ENCODE assay signal across 8 cellular contexts in the genomic region with DNA sequence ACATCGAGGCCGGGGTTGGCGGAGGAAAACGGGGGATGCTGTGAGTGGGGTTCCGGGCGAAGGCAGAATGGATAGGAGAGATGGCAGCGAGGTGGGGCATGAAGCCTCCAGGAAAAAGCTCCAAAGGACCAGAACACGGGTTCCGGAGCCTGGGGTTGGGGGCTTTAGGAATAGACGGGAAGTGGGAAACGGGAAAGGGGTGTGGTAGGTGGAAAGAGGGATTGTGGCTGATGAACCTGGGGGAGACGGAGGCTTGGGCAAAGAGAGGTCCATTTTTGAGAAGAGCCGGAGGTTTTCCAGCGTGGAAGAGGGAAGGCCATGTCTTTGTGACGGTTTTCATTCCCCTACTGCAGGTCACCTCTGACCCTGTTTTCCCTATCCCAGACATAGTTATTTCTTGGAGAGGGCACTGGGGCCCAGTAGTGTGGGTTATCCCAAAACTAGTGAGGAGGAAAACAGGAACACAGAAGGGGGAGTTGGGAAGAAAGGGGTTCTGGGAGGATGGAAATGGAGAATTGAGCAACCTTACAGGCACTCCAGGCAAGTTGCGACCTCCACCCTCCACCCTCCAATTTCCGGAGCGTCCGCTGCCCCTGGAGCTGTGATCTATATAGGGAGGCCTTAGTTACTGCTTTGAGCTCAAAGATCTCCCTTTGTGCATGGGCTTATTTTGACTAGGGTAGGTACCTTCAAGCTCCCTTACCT. TPM values are rescaled to one million over a fixed set of nuclear protein-coding genes. Genes with fewer than 3 reads are reported as not detected.
A peak's percentile ranks its signal among the peaks of the same experiment; 100 is the strongest.
DNase-seq lines count a peak whose midpoint lies in the region; ATAC-seq and TF ChIP-seq lines count a peak whose summit lies in the region.

No MANE protein-coding gene starts in this region.

- peak overlapping the region; percentile 90 for H3K27ac Mint-ChIP-seq in activated CD4-positive, alpha-beta T cell treated with anti-CD3 and anti-CD28 coated beads, Interleukin-2, amount 10 ng/mL, durations not matched to agents 24 days and 14 days

- H3K27me3 ChIP-seq in adrenal gland (no peaks in the 10 kb centered on the region), thymus (ENCODE audit: control insufficient read depth, insufficient read depth) (no peaks in the 10 kb centered on the region)

- no peak for ATAC-seq in HG02973 (IDR thresholded peaks at IDR 0.05; ENCODE audit: unreplicated experiment)

- peak overlapping the region; percentile 40 to 91 (median 76) for H3K4me3 ChIP-seq in adrenal gland
- peak overlapping the region; percentile 87 for H3K4me3 ChIP-seq in thymus (ENCODE audit: low read length)

- DNase-seq in activated CD4-positive, alpha-beta T cell treated with anti-CD3 and anti-CD28 coated beads, Interleukin-2, amount 10 ng/mL, durations not matched to agents 24 days and 14 days: no peak
- DNase-seq in activated CD4-positive, alpha-beta T cell treated with anti-CD3 and anti-CD28 coated beads for 48 hours: no peak
- no peak for DNase-seq in adrenal gland
- peak; percentile 48 for DNase-seq in left kidney (ENCODE audit: low read depth, low spot score)
- DNase-seq in NOMO-1 treated with DMSO at 0.1 percent for 48 hours (lab: John Stamatoyannopoulos, UW; ENCODE audit: unreplicated experiment): no peak
- DNase-seq in activated CD4-positive, alpha-beta T cell treated with anti-CD3 and anti-CD28 coated beads, Interleukin-2, amount 50 U/mL, for 48 hours: no peak

- no peaks in the 10 kb centered on the region for H3K27me3 Mint-ChIP-seq in activated CD4-positive, alpha-beta T cell treated with anti-CD3 and anti-CD28 coated beads, Interleukin-2, amount 10 ng/mL, durations not matched to agents 24 days and 14 days

- intact Hi-C loops in activated CD4-positive, alpha-beta T cell treated with anti-CD3 and anti-CD28 coated beads, Interleukin-2, amount 10 ng/mL, durations not matched to agents 24 days and 14 days (cut with micrococcal nuclease): no loop called here
- intact Hi-C loops in adrenal gland (cut with DNase I): no loop called here

- H3K36me3 Mint-ChIP-seq in activated CD4-positive, alpha-beta T cell treated with anti-CD3 and anti-CD28 coated beads, Interleukin-2, amount 10 ng/mL, durations not matched to agents 24 days and 14 days (ENCODE audit: low read depth): peaks cover 21% of the 10 kb centered on the region

- H3K4me1 Mint-ChIP-seq in activated CD4-positive, alpha-beta T cell treated with anti-CD3 and anti-CD28 coated beads, Interleukin-2, amount 10 ng/mL, durations not matched to agents 24 days and 14 days: peaks cover 61% of the 10 kb centered on the region

- TF ChIP-seq CTCF in adrenal gland (IDR thresholded peaks at IDR 0.05): no peak

- H3K4me1 ChIP-seq in adrenal gland (replicated peaks in 1 of 2): peaks cover 51 to 76% of the 10 kb centered on the region in 2 donors
- peaks cover 18% of the 10 kb centered on the region for H3K4me1 ChIP-seq in thymus (ENCODE audit: control insufficient read depth, insufficient read depth, low read length)

- 2 to 6% (median 5%) methylated on average over 19 of the region's 19 CpGs for WGBS in adrenal gland, 4 donors
- WGBS in thymus: 39% methylated on average over 19 of the region's 19 CpGs

- H3K9me3 ChIP-seq in adrenal gland (replicated peaks in 1 of 3): no peaks in the 10 kb centered on the region
- peaks cover 1% of the 10 kb centered on the region for H3K9me3 ChIP-seq in thymus (ENCODE audit: control insufficient read depth)

- H3K36me3 ChIP-seq in adrenal gland (replicated peaks in 1 of 2) (peaks cover 0 to 6% of the 10 kb centered on the region in 2 donors), thymus (ENCODE audit: control insufficient read depth, insufficient read depth) (no peaks in the 10 kb centered on the region)

- H3K9me3 Mint-ChIP-seq in activated CD4-positive, alpha-beta T cell treated with anti-CD3 and anti-CD28 coated beads, Interleukin-2, amount 10 ng/mL, durations not matched to agents 24 days and 14 days: no peaks in the 10 kb centered on the region

- TF ChIP-seq POLR2A in adrenal gland (IDR thresholded peaks at IDR 0.05): no peak

- H3K27ac ChIP-seq in adrenal gland: peak overlapping the region; percentile 54 to 98 (median 93)
- H3K27ac ChIP-seq in thymus (ENCODE audit: low read depth): peak overlapping the region; percentile 82

- peak overlapping the region; percentile 96 for H3K4me3 Mint-ChIP-seq in activated CD4-positive, alpha-beta T cell treated with anti-CD3 and anti-CD28 coated beads, Interleukin-2, amount 10 ng/mL, durations not matched to agents 24 days and 14 days

RNA-seq across cellular contexts. Expression of a gene that starts 1.1 kb away (rescaled TPM):
- 61.6 and 66.8 TPM in 2 replicates for total RNA-seq in activated CD4-positive, alpha-beta T cell treated with anti-CD3 and anti-CD28 coated beads, Interleukin-2, amount 10 ng/mL, durations not matched to agents 24 days and 14 days
- total RNA-seq in adrenal gland: 100 to 1,000 TPM in 4 of 8 donors, 10 to 100 TPM in 4; 51.0 to 263 (median 110) TPM
- polyA plus RNA-seq in adrenal gland (100 to 1,000 TPM in 2 of 3 donors, 10 to 100 TPM in 1; 57.4 to 482 (median 258) TPM), thymus (30.3 TPM)

RNA-seq across cellular contexts. Expression of a gene that starts 14.5 kb away (rescaled TPM):
- 202 and 206 TPM in 2 replicates for total RNA-seq in activated CD4-positive, alpha-beta T cell treated with anti-CD3 and anti-CD28 coated beads, Interleukin-2, amount 10 ng/mL, durations not matched to agents 24 days and 14 days
- total RNA-seq in adrenal gland: 10 to 100 TPM in 7 of 8 donors, 1 to 10 TPM in 1; 8.0 to 53.6 (median 35.1) TPM
- polyA plus RNA-seq in adrenal gland (100 to 1,000 TPM in 1 of 3 donors, 10 to 100 TPM in 2; 29.5 to 113 (median 42.3) TPM), thymus (29.3 TPM)

RNA-seq across cellular contexts. Expression of a gene that starts 14.8 kb away (rescaled TPM):
- total RNA-seq in activated CD4-positive, alpha-beta T cell treated with anti-CD3 and anti-CD28 coated beads, Interleukin-2, amount 10 ng/mL, durations not matched to agents 24 days and 14 days: not detected in 2 replicates
- not detected for total RNA-seq in adrenal gland
- polyA plus RNA-seq in adrenal gland: not detected
- not detected for polyA plus RNA-seq in thymus

RNA-seq across cellular contexts. Expression of a gene that starts 15.0 kb away (rescaled TPM):
- total RNA-seq in activated CD4-positive, alpha-beta T cell treated with anti-CD3 and anti-CD28 coated beads, Interleukin-2, amount 10 ng/mL, durations not matched to agents 24 days and 14 days: 168 and 174 TPM in 2 replicates
- total RNA-seq in adrenal gland: 100 to 1,000 TPM; 152 to 505 (median 289) TPM
- polyA plus RNA-seq in adrenal gland (100 to 1,000 TPM in 2 of 3 donors, 10 to 100 TPM in 1; 58.4 to 335 (median 271) TPM), thymus (421 TPM)

RNA-seq across cellular contexts. Expression of a gene that starts 22.3 kb away (rescaled TPM):
- total RNA-seq in activated CD4-positive, alpha-beta T cell treated with anti-CD3 and anti-CD28 coated beads, Interleukin-2, amount 10 ng/mL, durations not matched to agents 24 days and 14 days: 349 and 355 TPM in 2 replicates
- 10 to 100 TPM; 24.5 to 86.2 (median 63.5) TPM for total RNA-seq in adrenal gland
- polyA plus RNA-seq in adrenal gland (100 to 1,000 TPM in 2 of 3 donors, 10 to 100 TPM in 1; 36.2 to 204 (median 127) TPM), thymus (213 TPM)
